Comparison of ENCODE assay signal across 9 cellular contexts in genomic region chr19:45161715-45162463, GRCh38. TPM values are rescaled to one million over a fixed set of nuclear protein-coding genes. Genes with fewer than 3 reads are reported as not detected.
A peak's percentile ranks its signal among the peaks of the same experiment; 100 is the strongest.
DNase-seq lines count a peak whose midpoint lies in the region; ATAC-seq and TF ChIP-seq lines count a peak whose summit lies in the region.
"Had no signal": no experiment of that assay in that cellular context is flagged by ENCODE, and none has a peak within 500 bp of the region (broad histone marks: within the 10 kb centered on the region; RNA-seq: fewer than 3 reads in every experiment).

No MANE protein-coding gene starts in this region.

- peak; percentile 64 for TF ChIP-seq CTCF in IMR-90 (conservative IDR thresholded peaks at IDR 0.05; ENCODE audit: low read depth, low read length)

- H3K9me3 ChIP-seq in IMR-90 (ENCODE audit: control insufficient read depth, insufficient read depth, low read length) (no peaks in the 10 kb centered on the region), mesenchymal stem cell (ENCODE audit: control insufficient read depth, low read length) (no peaks in the 10 kb centered on the region)
- H3K9me3 ChIP-seq: SJSA1 had no signal

- H3K23ac ChIP-seq in IMR-90 (ENCODE audit: low read depth, low read length), result no peak overlapping the region
- no peak overlapping the region for H3K23ac ChIP-seq in mesenchymal stem cell (ENCODE audit: low read length in 2 of 2)

- 20% methylated on average over 2 of the region's 25 CpGs; no CpG with 5 or more reads in 1 of the 2 experiments for WGBS in IMR-90 (ENCODE audit: extremely low coverage in 2 of 2, insufficient read length in 1 of 2), 2 experiments
- 41% methylated on average over 25 of the region's 25 CpGs for WGBS in mesenchymal stem cell

- TF ChIP-seq POLR2A in IMR-90 (IDR thresholded peaks at IDR 0.05; ENCODE audit: low read depth, low read length), result no peak

- H2BK12ac ChIP-seq in mesenchymal stem cell (ENCODE audit: low read length in 2 of 2), result no peak overlapping the region

- TF ChIP-seq RAD21 in IMR-90 (IDR thresholded peaks at IDR 0.05; ENCODE audit: low read length), result peak; percentile 67

- H2AK9ac ChIP-seq in IMR-90 (replicated peaks; ENCODE audit: low read depth, low read length, poor library complexity), result peak overlapping the region; percentile 50

- H3K4me1 ChIP-seq in IMR-90 (ENCODE audit: control insufficient read depth, insufficient read depth, low read length) (peaks cover 2% of the 10 kb centered on the region; the same call in 1 of the 2 replicates), mesenchymal stem cell (ENCODE audit: control insufficient read depth, insufficient read depth, low read depth, low read length) (peaks cover 14% of the 10 kb centered on the region)

- ATAC-seq in IMR-90 (ENCODE audit: low read depth), result peak; percentile 84
- no peak for ATAC-seq in HG02870 (IDR thresholded peaks at IDR 0.05; ENCODE audit: unreplicated experiment)

- BruUV-seq in IMR-90 (replicated peaks; lab: Mats Ljungman, UMichigan), result no TSS peak

- H2BK15ac ChIP-seq in IMR-90 (ENCODE audit: low read depth, low read length) (no peak overlapping the region), mesenchymal stem cell (ENCODE audit: low read depth, poor library complexity, severe bottlenecking) (no peak overlapping the region)

- H3K27me3 ChIP-seq in IMR-90 (ENCODE audit: control insufficient read depth, insufficient read depth, low read length) (peaks cover 22% of the 10 kb centered on the region), mesenchymal stem cell (ENCODE audit: control insufficient read depth in 1 of 2, insufficient read depth in 1 of 2, low read length in 2 of 2) (peaks cover 45 to 49% of the 10 kb centered on the region in 2 experiments)

- no peak overlapping the region for H2AK5ac ChIP-seq in IMR-90 (ENCODE audit: low read depth, low read length)
- H2AK5ac ChIP-seq in mesenchymal stem cell (ENCODE audit: low read length, severe bottlenecking), result no peak overlapping the region

- H3K18ac ChIP-seq in IMR-90 (ENCODE audit: low read depth, low read length), result no peak overlapping the region
- H3K18ac ChIP-seq in mesenchymal stem cell (ENCODE audit: low read depth in 1 of 2, low read length in 2 of 2), result no peak overlapping the region

- no peaks in the 10 kb centered on the region for H3K9me1 ChIP-seq in IMR-90 (ENCODE audit: insufficient read depth, low read length)

- no peak overlapping the region for H3K14ac ChIP-seq in IMR-90 (replicated peaks; ENCODE audit: low read depth, low read length)
- no peak overlapping the region for H3K14ac ChIP-seq in mesenchymal stem cell (ENCODE audit: low read length in 2 of 2)

- dilution Hi-C loops in IMR-90 (cut with HindIII; ENCODE audit: low sequenced_read_pairs, unreplicated experiment), result no loop called here

- H4K20me1 ChIP-seq in IMR-90 (ENCODE audit: insufficient read depth, low read length), result peaks cover 5% of the 10 kb centered on the region; the same call in 1 of the 2 replicates

- H3K4me3 ChIP-seq in IMR-90 (ENCODE audit: insufficient read depth, low read depth, low read length) (no peak overlapping the region), mesenchymal stem cell (ENCODE audit: insufficient read depth in 1 of 2, low read depth in 1 of 2, low read length in 2 of 2) (no peak overlapping the region)
- H3K4me3 ChIP-seq: SJSA1 had no signal

- H2BK5ac ChIP-seq in IMR-90 (ENCODE audit: low read depth, low read length, poor library complexity, severe bottlenecking) (no peak overlapping the region), mesenchymal stem cell (ENCODE audit: low read depth, low read length, poor library complexity, severe bottlenecking) (no peak overlapping the region)

- no peak overlapping the region for H3K56ac ChIP-seq in IMR-90 (ENCODE audit: extremely low read depth, insufficient read depth, low read length)

- H3K4ac ChIP-seq in IMR-90 (ENCODE audit: low read depth, low read length), result no peak overlapping the region
- H3K4ac ChIP-seq in mesenchymal stem cell (ENCODE audit: low read depth in 1 of 2, low read length in 2 of 2), result no peak overlapping the region

- intact Hi-C loops in IMR-90 (cut with micrococcal nuclease), result loop anchor here (1.0 kb wide), 2 partner anchors 86 to 176 kb away; no protein-coding TSS in a partner anchor

- H4K8ac ChIP-seq in IMR-90 (ENCODE audit: low read depth in 2 of 2, low read length in 2 of 2) (no peak overlapping the region), mesenchymal stem cell (ENCODE audit: low read length) (no peak overlapping the region)

- CTCF ChIA-PET in IMR-90 (lab: Yijun Ruan, JAX), result interaction anchor here (0.6 kb wide), 1 partner anchor 87 kb away, joined by 3 read pairs; no protein-coding TSS in a partner anchor

- in situ Hi-C loops in IMR-90 (cut with MboI; ENCODE audit: low sequenced_read_pairs), result no loop called here

- peak overlapping the region; percentile 73 for H2AFZ ChIP-seq in IMR-90 (replicated peaks; ENCODE audit: low read length, poor library complexity)
- no peak overlapping the region for H2AFZ ChIP-seq in mesenchymal stem cell (ENCODE audit: low read depth, low read length)

- no peak overlapping the region for H3K9ac ChIP-seq in IMR-90 (ENCODE audit: low read depth, low read length)
- H3K9ac ChIP-seq in mesenchymal stem cell (ENCODE audit: low read length), result no peak overlapping the region

- H4K91ac ChIP-seq in IMR-90 (ENCODE audit: insufficient read depth, low read depth, low read length) (no peak overlapping the region), mesenchymal stem cell (ENCODE audit: low read length) (no peak overlapping the region)

- no peak overlapping the region for H3K27ac ChIP-seq in IMR-90 (ENCODE audit: insufficient read depth, low read length)
- no peak overlapping the region for H3K27ac ChIP-seq in mesenchymal stem cell (ENCODE audit: low read length, poor library complexity, severe bottlenecking)
- H3K27ac ChIP-seq: SJSA1 had no signal

- no peak overlapping the region for H3K4me2 ChIP-seq in IMR-90 (ENCODE audit: low read depth, low read length)
- no peak overlapping the region for H3K4me2 ChIP-seq in mesenchymal stem cell (ENCODE audit: low read length, poor library complexity, severe bottlenecking)

- H2BK120ac ChIP-seq in IMR-90 (ENCODE audit: low read depth, low read length) (no peak overlapping the region), mesenchymal stem cell (ENCODE audit: low read depth, low read length) (no peak overlapping the region)

- POLR2A ChIA-PET in IMR-90 (lab: Charles Lee; ENCODE audit: unreplicated experiment), result no interaction called here

- DNase-seq in AG20443 (ENCODE audit: low spot score) (peak; percentile 74), IMR-90 (peak; percentile 28), dermis blood vessel endothelial cell (peak; percentile 73), mesenchymal stem cell (peak; percentile 55), activated gamma-delta T cell treated with Interleukin-2 at 50 U/mL for 16 hours (no peak), NCI-H128 (lab: John Stamatoyannopoulos, UW; ENCODE audit: unreplicated experiment) (no peak)
- no peak for DNase-seq in activated T-cell treated with anti-CD3 and anti-CD28 coated beads, Interleukin-2, amount 50 U/mL, for 1 hour

- no peak overlapping the region for H4K5ac ChIP-seq in IMR-90 (ENCODE audit: low read depth, low read length)

- H3K36me3 ChIP-seq in IMR-90 (ENCODE audit: control insufficient read depth, insufficient read depth, low read length), result no peaks in the 10 kb centered on the region
- H3K36me3 ChIP-seq in mesenchymal stem cell (ENCODE audit: control insufficient read depth in 1 of 2, insufficient read depth in 2 of 2, low read depth in 1 of 2, low read length in 2 of 2), result peaks cover 0 to 2% of the 10 kb centered on the region in 2 experiments
- H3K36me3 ChIP-seq: SJSA1 had no signal

- no peak overlapping the region for H2BK20ac ChIP-seq in IMR-90 (ENCODE audit: low read depth, low read length)

- H3K79me1 ChIP-seq in IMR-90 (ENCODE audit: low read depth in 1 of 2, low read length in 2 of 2) (no peaks in the 10 kb centered on the region), mesenchymal stem cell (replicated peaks; ENCODE audit: low read length, poor library complexity, severe bottlenecking) (no peaks in the 10 kb centered on the region)

TF ChIP-seq in IMR-90, 13 proteins besides CTCF, POLR2A, EP300 and RAD21 (continues in another document):
- no peak for TF ChIP-seq RCOR1 (IDR thresholded peaks at IDR 0.05; ENCODE audit: insufficient replicate concordance, low read length)
- TF ChIP-seq RFX5 (IDR thresholded peaks at IDR 0.05; ENCODE audit: low read depth, low read length), result no peak
- no peak for TF ChIP-seq BHLHE40 (IDR thresholded peaks at IDR 0.05; ENCODE audit: low read depth, low read length)
- no peak for TF ChIP-seq MAFK (IDR thresholded peaks at IDR 0.05; ENCODE audit: low read depth, low read length)
- TF ChIP-seq FOS (IDR thresholded peaks at IDR 0.05; ENCODE audit: low read depth, low read length), result no peak

RNA-seq across cellular contexts. Expression of gene NKPD1, which starts 1.1 kb away (rescaled TPM):
- total RNA-seq in IMR-90 (2012; rRNA removed), result under 0.01 TPM in 2 replicates
- polyA plus RNA-seq in IMR-90 (2012; rRNA removed), result 0.09 and 0.14 TPM in 2 replicates
- 0.06 and 0.14 TPM in 2 replicates for polyA plus RNA-seq in IMR-90 (2012; cell fraction: cytosol; rRNA removed)
- 0.15 and 0.71 TPM in 2 replicates for polyA plus RNA-seq in IMR-90 (2012; cell fraction: nucleus; rRNA removed; ENCODE audit: low replicate concordance)
- total RNA-seq in dermis blood vessel endothelial cell, result 0.34 and 0.37 TPM in 2 replicates
- 0.01 TPM for polyA plus RNA-seq in mesenchymal stem cell (2013, experiment 1 of 2)
- 0.01 TPM for polyA plus RNA-seq in mesenchymal stem cell (2013, experiment 2 of 2)
- total RNA-seq: SJSA1 had no signal

RNA-seq across cellular contexts. Expression of gene TRAPPC6A, which starts 16.1 kb away (rescaled TPM):
- total RNA-seq in IMR-90 (2012; rRNA removed), result 3.1 and 4.1 TPM in 2 replicates
- polyA plus RNA-seq in IMR-90 (2012; rRNA removed), result 11.9 and 13.4 TPM in 2 replicates
- 10.6 and 35.3 TPM in 2 replicates for polyA plus RNA-seq in IMR-90 (2012; cell fraction: cytosol; rRNA removed)
- 5.3 and 9.9 TPM in 2 replicates for polyA plus RNA-seq in IMR-90 (2012; cell fraction: nucleus; rRNA removed; ENCODE audit: low replicate concordance)
- 8.8 and 36.8 TPM in 2 replicates for total RNA-seq in dermis blood vessel endothelial cell
- 10.9 TPM for polyA plus RNA-seq in mesenchymal stem cell (2013, experiment 1 of 2)
- polyA plus RNA-seq in mesenchymal stem cell (2013, experiment 2 of 2), result 10.7 TPM

RNA-seq across cellular contexts. Expression of gene BLOC1S3, which starts 16.7 kb away (rescaled TPM):
- total RNA-seq in IMR-90 (2012; rRNA removed), result 0.83 and 1.1 TPM in 2 replicates
- 4.7 and 4.9 TPM in 2 replicates for polyA plus RNA-seq in IMR-90 (2012; rRNA removed)
- polyA plus RNA-seq in IMR-90 (2012; cell fraction: cytosol; rRNA removed), result 3.6 and 6.5 TPM in 2 replicates
- polyA plus RNA-seq in IMR-90 (2012; cell fraction: nucleus; rRNA removed; ENCODE audit: low replicate concordance), result 4.6 and 6.9 TPM in 2 replicates
- total RNA-seq in dermis blood vessel endothelial cell, result 8.3 and 10.0 TPM in 2 replicates
- 12.5 TPM for polyA plus RNA-seq in mesenchymal stem cell (2013, experiment 1 of 2)
- polyA plus RNA-seq in mesenchymal stem cell (2013, experiment 2 of 2), result 12.4 TPM

Comparison
In these comparisons a context has a peak if more than half of its experiments do, and no peak if none do; other contexts are left out.
1. DNase-seq: peak in AG20443 (single experiment), IMR-90 (single experiment), dermis blood vessel endothelial cell (single experiment) and mesenchymal stem cell (single experiment); none in activated gamma-delta T cell treated with Interleukin-2 at 50 U/mL for 16 hours (single experiment), NCI-H128 (single experiment) and activated T-cell treated with anti-CD3 and anti-CD28 coated beads, Interleukin-2, amount 50 U/mL, for 1 hour (single experiment).